Comparison of ENCODE assay signal across 11 cellular contexts in genomic region chr2:23901966-23902942, GRCh38. TPM values are rescaled to one million over a fixed set of nuclear protein-coding genes. Genes with fewer than 3 reads are reported as not detected.
DNase-seq lines count a peak whose midpoint lies in the region; TF ChIP-seq lines count a peak whose summit lies in the region.
"Had no signal": no experiment of that assay in that cellular context is flagged by ENCODE, and none has a peak within 500 bp of the region (broad histone marks: within the 10 kb centered on the region; RNA-seq: fewer than 3 reads in every experiment).

No MANE protein-coding gene starts in this region.

- H3K9me3 ChIP-seq in esophagus muscularis mucosa = no peaks in the 10 kb centered on the region
- H3K9me3 ChIP-seq in tibial nerve = no peaks in the 10 kb centered on the region

- no peak for TF ChIP-seq EP300 in esophagus muscularis mucosa (IDR thresholded peaks at IDR 0.05)
- peak in 1 of 2 donors; percentile 39 for TF ChIP-seq EP300 in tibial nerve (IDR thresholded peaks at IDR 0.05)

- DNase-seq in GM03348 (ENCODE audit: low spot score) (peak; percentile 41), NCI-H460 (ENCODE audit: extremely low read depth, low read depth) (peak; percentile 24), esophagus muscularis mucosa (ENCODE audit: extremely low spot score) (no peak), renal cortical epithelial cell (ENCODE audit: low read depth) (peak; percentile 82), NCI-H524 (lab: John Stamatoyannopoulos, UW) (no peak), tibial nerve (ENCODE audit: low spot score in 2 of 2) (no peak), NCI-H345 (lab: John Stamatoyannopoulos, UW) (no peak)
- DNase-seq in effector CD8-positive, alpha-beta T cell (lab: John Stamatoyannopoulos, UW) = no peak
- DNase-seq: activated CD4-positive, alpha-beta T cell treated with anti-CD3 and anti-CD28 coated beads for 1 hour; MM.1S had no signal

- no peak for TF ChIP-seq CTCF in esophagus muscularis mucosa (IDR thresholded peaks at IDR 0.05)
- no peak for TF ChIP-seq CTCF in tibial nerve (IDR thresholded peaks at IDR 0.05)

- H3K27ac ChIP-seq in esophagus muscularis mucosa (replicated peaks in 1 of 4) = peak overlapping the region; percentile 4 to 42 (median 36)
- peak overlapping the region in 1 of 4 donors; percentile 43 for H3K27ac ChIP-seq in tibial nerve

- H3K27me3 ChIP-seq in esophagus muscularis mucosa (no peaks in the 10 kb centered on the region), tibial nerve (no peaks in the 10 kb centered on the region)

- TF ChIP-seq POLR2A in esophagus muscularis mucosa (IDR thresholded peaks at IDR 0.05; ENCODE audit: low read depth) (no peak), tibial nerve (IDR thresholded peaks at IDR 0.05) (no peak)

- H3K4me3 ChIP-seq in esophagus muscularis mucosa (no peak overlapping the region), tibial nerve (no peak overlapping the region)
- H3K4me3 ChIP-seq: GM23338 had no signal

- WGBS in esophagus muscularis mucosa = 62% methylated on average over 6 of the region's 6 CpGs
- WGBS in tibial nerve, 2 donors = 80 to 83% methylated on average over 6 of the region's 6 CpGs

- peaks cover 15 to 64% (median 56%) of the 10 kb centered on the region in 4 donors for H3K4me1 ChIP-seq in esophagus muscularis mucosa
- peaks cover 0 to 55% (median 13%) of the 10 kb centered on the region in 4 donors for H3K4me1 ChIP-seq in tibial nerve

- H3K36me3 ChIP-seq in esophagus muscularis mucosa = no peaks in the 10 kb centered on the region
- no peaks in the 10 kb centered on the region for H3K36me3 ChIP-seq in tibial nerve

- intact Hi-C loops in esophagus muscularis mucosa (cut with DNase I) = no loop called here

RNA-seq across cellular contexts. Expression of gene ATAD2B, which starts 24.7 kb away (rescaled TPM):
- 15.0 and 16.7 TPM in 2 replicates for total RNA-seq in NCI-H460 (2014; rRNA removed; shearing (Covaris generic))
- 8.0 and 19.4 TPM in 2 replicates for polyA plus RNA-seq in NCI-H460 (2014; cell fraction: nucleus; rRNA removed)
- 10 to 100 TPM in 3 of 4 donors, 1 to 10 TPM in 1; 8.0 to 17.4 (median 13.5) TPM for total RNA-seq in esophagus muscularis mucosa
- 6.4 and 16.8 TPM in 2 replicates for total RNA-seq in renal cortical epithelial cell
- total RNA-seq in tibial nerve = 10 to 100 TPM; 39.0 to 56.9 (median 45.2) TPM

RNA-seq across cellular contexts. Expression of gene UBXN2A, which starts 38.0 kb away (rescaled TPM):
- total RNA-seq in NCI-H460 (2014; rRNA removed; shearing (Covaris generic)) = 18.6 and 21.9 TPM in 2 replicates
- polyA plus RNA-seq in NCI-H460 (2014; cell fraction: nucleus; rRNA removed) = 7.2 and 13.5 TPM in 2 replicates
- total RNA-seq in esophagus muscularis mucosa (10 to 100 TPM; 17.1 to 23.4 (median 20.3) TPM), renal cortical epithelial cell (14.1 and 20.7 TPM in 2 replicates), tibial nerve (10 to 100 TPM; 15.3 to 23.7 (median 17.2) TPM)

Comparison
In these comparisons a context has a peak if more than half of its experiments do, and no peak if none do; other contexts are left out.
1. DNase-seq: peak in GM03348 (single experiment), NCI-H460 (single experiment) and renal cortical epithelial cell (single experiment); none in esophagus muscularis mucosa (single experiment), NCI-H524 (0 of 2), tibial nerve (0 of 2), effector CD8-positive, alpha-beta T cell (single experiment) and NCI-H345 (single experiment).